ENCODE assay signal across 30 cellular contexts in the genomic region with DNA sequence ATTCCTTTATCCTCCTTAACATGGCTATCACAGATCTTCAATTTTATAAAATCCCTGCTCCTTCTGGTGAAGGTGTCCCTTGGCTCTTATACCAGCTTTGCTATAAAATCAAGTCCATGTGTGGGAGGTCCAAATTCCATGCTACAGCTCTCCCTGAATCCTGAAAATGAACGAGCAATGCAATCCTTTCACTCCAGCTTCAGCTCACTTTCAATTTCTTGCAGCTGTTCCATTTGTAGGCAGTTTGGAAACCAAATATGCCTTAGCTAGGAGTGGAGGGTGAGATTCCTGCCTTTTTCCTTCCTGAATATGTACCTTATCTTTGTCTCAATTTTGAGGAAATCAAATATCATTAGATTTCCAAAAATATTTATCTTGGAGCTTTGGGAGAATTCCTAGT.
"Had no signal": no experiment of that assay in that cellular context is flagged by ENCODE, and none has a peak within 500 bp of the region (broad histone marks: within the 10 kb centered on the region; RNA-seq: fewer than 3 reads in every experiment).

No MANE protein-coding gene starts in this region.

- H3K27ac ChIP-seq: body of pancreas, breast epithelium, VCaP had no signal

- H3K4me3 ChIP-seq: body of pancreas, breast epithelium, MG63 had no signal

- DNase-seq: activated B cell treated with CpG ODN at 0.5 μM for 24 hours; activated CD4-positive, alpha-beta memory T cell treated with anti-CD3 and anti-CD28 coated beads for 36 hours; activated CD4-positive, alpha-beta T cell treated with anti-CD3 and anti-CD28 coated beads for 4 hours; activated CD4-positive, alpha-beta T cell treated with anti-CD3 and anti-CD28 coated beads, Interleukin-2, amount 50 U/mL, for 1 hour; activated CD4-positive, CD25-positive, alpha-beta regulatory T cell treated with anti-CD3 and anti-CD28 coated beads, Interleukin-2, amount 50 U/mL, for 72 hours; activated CD8-positive, alpha-beta memory T cell treated with anti-CD3 and anti-CD28 coated beads, Interleukin-2, amount 50 U/mL, for 4 hours; activated naive CD4-positive, alpha-beta T cell treated with anti-CD3 and anti-CD28 coated beads, Interleukin-2, amount 10 ng/mL, durations not matched to agents 7 days and 5 days; activated naive CD8-positive, alpha-beta T cell treated with anti-CD3 and anti-CD28 coated beads, Interleukin-2, amount 50 U/mL, for 24 hours; activated T-cell treated with anti-CD3 and anti-CD28 coated beads for 4 hours; activated T-cell treated with anti-CD3 and anti-CD28 coated beads, Interleukin-2, amount 50 U/mL, for 4 hours; amygdala; body of pancreas; Kasumi-1; KBM-7; MG63; NCI-H1048; NCI-H1105 treated with DMSO at 0.1 percent for 48 hours; NCI-H1436 treated with DMSO at 0.1 percent for 48 hours; NCI-H1694 treated with DMSO at 0.1 percent for 48 hours; NCI-H2029; NCI-H345; NCI-H524 treated with DMSO at 0.1 percent for 48 hours; RPMI8226; SIG-M5; SW 1271; T-helper 1 cell; T-helper 2 cell; T-helper 9 cell had no signal
